18 cellular contexts compared by ENCODE assay signal in the genomic region with DNA sequence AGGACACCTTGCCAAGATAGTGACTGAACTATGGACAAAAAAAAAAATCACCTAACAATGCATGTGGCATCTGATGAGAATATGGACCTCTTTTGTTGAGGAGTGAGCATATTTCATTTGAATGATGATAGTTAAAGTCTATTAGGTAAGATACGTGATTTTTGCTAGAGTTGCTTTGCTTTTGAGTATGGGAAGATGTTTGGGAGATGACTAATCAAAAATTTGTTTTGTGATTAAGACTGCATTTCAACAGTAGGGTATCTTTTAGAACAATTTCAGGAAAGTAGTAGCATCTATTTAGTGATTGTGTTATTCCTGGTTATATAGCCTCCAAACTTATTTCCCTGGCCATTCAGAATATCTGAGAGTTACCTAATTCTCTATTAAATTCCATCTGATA.
"Had no signal": no experiment of that assay in that cellular context is flagged by ENCODE, and none has a peak within 500 bp of the region (broad histone marks: within the 10 kb centered on the region; RNA-seq: fewer than 3 reads in every experiment).

No MANE protein-coding gene starts in this region.

- H3K9me3 Mint-ChIP-seq: activated T-helper 2 cell treated with anti-CD3 and anti-CD28 coated beads, Interferon-gamma antibody, Interleukin-2, Interleukin-4, amounts not matched to agents 10 μg/mL and 5 μg/mL and 100 μg/mL, durations not matched to agents 14 hours and 24 hours and 36 hours; central memory CD8-positive, alpha-beta T cell; nephron had no signal

- H3K4me3 Mint-ChIP-seq: central memory CD8-positive, alpha-beta T cell; dendritic cell treated with granulocyte-macrophage colony-stimulating factor and Interleukin-4, amounts not matched to agents 40 ng/mL and 50 ng/mL, for 4 days; nephron; T-helper 17 cell had no signal

- H3K27ac Mint-ChIP-seq: activated T-helper 2 cell treated with anti-CD3 and anti-CD28 coated beads, Interferon-gamma antibody, Interleukin-2, Interleukin-4, amounts not matched to agents 10 μg/mL and 5 μg/mL and 100 μg/mL, durations not matched to agents 14 hours and 24 hours and 36 hours; dendritic cell treated with granulocyte-macrophage colony-stimulating factor and Interleukin-4, amounts not matched to agents 40 ng/mL and 50 ng/mL, for 4 days; nephron; T-helper 17 cell had no signal

- H3K9me3 ChIP-seq: adrenal gland, body of pancreas, gastrocnemius medialis, heart right ventricle, psoas muscle had no signal

- H3K4me1 Mint-ChIP-seq: central memory CD8-positive, alpha-beta T cell; nephron; T-helper 17 cell had no signal

- ATAC-seq: body of pancreas; gastrocnemius medialis; heart right ventricle; left ventricle myocardium superior; psoas muscle; sciatic nerve; stimulated activated naive CD8-positive, alpha-beta T cell treated with anti-CD3 and anti-CD28 coated beads, Interleukin-15, Interleukin-2, amounts not matched to agents 100 U/mL and 50 U/mL, for 24 hours; T-helper 17 cell had no signal

- DNase-seq: activated CD4-positive, alpha-beta T cell treated with anti-CD3 and anti-CD28 coated beads, Interleukin-2, amount 50 U/mL, for 1 hour; activated naive CD4-positive, alpha-beta T cell treated with anti-CD3 and anti-CD28 coated beads, Interleukin-2, amount 50 U/mL, for 16 hours; adrenal gland; body of pancreas; erythroblast; gastrocnemius medialis; heart right ventricle; left ventricle myocardium superior; mesendoderm; psoas muscle; stimulated activated CD4-positive, alpha-beta T cell treated with anti-CD3 and anti-CD28 coated beads, Interleukin-12 subunit alpha, Interleukin-12 subunit beta, amount 100 ng/mL, for 4 hours; stimulated activated naive CD8-positive, alpha-beta T cell treated with anti-CD3 and anti-CD28 coated beads, Interleukin-15, Interleukin-2, amounts not matched to agents 100 U/mL and 50 U/mL, for 24 hours; T-helper 17 cell had no signal

- H3K36me3 ChIP-seq: adrenal gland, gastrocnemius medialis, heart right ventricle had no signal

- H3K27me3 ChIP-seq: adrenal gland, body of pancreas, gastrocnemius medialis, heart right ventricle had no signal

- H3K4me3 ChIP-seq: adrenal gland, body of pancreas, gastrocnemius medialis, heart right ventricle, psoas muscle had no signal
